Comparison of ENCODE assay signal across 1 cellular context in the genomic region with DNA sequence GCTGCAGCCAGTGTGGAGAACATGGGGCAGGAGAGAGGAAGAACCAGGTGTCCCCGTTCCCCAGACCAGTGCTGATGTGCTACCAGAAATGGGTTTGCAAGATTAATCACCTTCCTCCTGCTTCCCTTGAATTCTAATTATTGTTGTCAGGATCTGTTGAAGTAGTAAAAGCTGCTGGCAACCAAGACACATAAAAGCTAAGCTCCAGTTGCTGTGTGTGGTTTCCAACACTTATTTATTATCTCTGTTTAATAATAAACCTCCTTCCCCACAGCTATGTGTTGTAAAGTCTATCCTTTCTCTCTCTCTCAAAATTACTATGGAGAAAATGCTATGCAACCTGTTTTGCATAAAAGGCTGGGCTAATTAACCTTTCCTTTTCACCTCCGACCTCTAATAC.
TF ChIP-seq lines count a peak whose summit lies in the region.

No MANE protein-coding gene starts in this region.

TF ChIP-seq in GM23338, 12 proteins besides CTCF, POLR2A, EP300 and RAD21 (continued from another document):
- no peak for TF ChIP-seq ZNF331 (CRISPR knock-in tag; IDR thresholded peaks at IDR 0.05; ENCODE audit: low read depth)
- TF ChIP-seq EZH2 (IDR thresholded peaks at IDR 0.05; ENCODE audit: low read depth, unreplicated experiment) = no peak
- TF ChIP-seq JUNB (IDR thresholded peaks at IDR 0.05; ENCODE audit: unreplicated experiment) = no peak
